In genomic region chr1:208008534-208008933, GRCh38 we compare ENCODE assay signal across 15 cellular contexts.
DNase-seq lines count a peak whose midpoint lies in the region; ATAC-seq and TF ChIP-seq lines count a peak whose summit lies in the region.
"Had no signal": no experiment of that assay in that cellular context is flagged by ENCODE, and none has a peak within 500 bp of the region (broad histone marks: within the 10 kb centered on the region; RNA-seq: fewer than 3 reads in every experiment).

No MANE protein-coding gene starts in this region.

- peak overlapping the region; percentile 27; the same call in 1 of the 2 replicates for H3K4me3 Mint-ChIP-seq in HFFc6
- no peak overlapping the region for H3K4me3 Mint-ChIP-seq in activated naive CD4-positive, alpha-beta T cell treated with anti-CD3 and anti-CD28 coated beads, Interleukin-2, amount 10 ng/mL, durations not matched to agents 7 days and 5 days

- no peaks in the 10 kb centered on the region for H4K20me1 ChIP-seq in SK-N-SH (ENCODE audit: insufficient read depth)
- no peaks in the 10 kb centered on the region for H4K20me1 ChIP-seq in PC-9 (ENCODE audit: insufficient read depth)

- H3K4me1 Mint-ChIP-seq in HFFc6 (ENCODE audit: low read depth) = peaks cover 41% of the 10 kb centered on the region
- H3K4me1 Mint-ChIP-seq in activated naive CD4-positive, alpha-beta T cell treated with anti-CD3 and anti-CD28 coated beads, Interleukin-2, amount 10 ng/mL, durations not matched to agents 7 days and 5 days = no peaks in the 10 kb centered on the region

- H3K4me2 ChIP-seq in SK-N-SH (peak overlapping the region; percentile 62), PC-9 (no peak overlapping the region)

- peak overlapping the region; percentile 69 for H3K27ac Mint-ChIP-seq in HFFc6
- H3K27ac Mint-ChIP-seq in activated naive CD4-positive, alpha-beta T cell treated with anti-CD3 and anti-CD28 coated beads, Interleukin-2, amount 10 ng/mL, durations not matched to agents 7 days and 5 days = no peak overlapping the region

- no peak overlapping the region for H2AFZ ChIP-seq in SK-N-SH (ENCODE audit: low read depth)
- no peak overlapping the region for H2AFZ ChIP-seq in PC-9

- DNase-seq in HFFc6 = no peak
- DNase-seq in SK-N-SH = no peak
- DNase-seq in fibroblast of mammary gland (ENCODE audit: low read depth) = peak; percentile 63
- DNase-seq in activated naive CD4-positive, alpha-beta T cell treated with anti-CD3 and anti-CD28 coated beads, Interleukin-2, amount 10 ng/mL, durations not matched to agents 7 days and 5 days = no peak
- DNase-seq in PC-9 = no peak
- DNase-seq: AML-193, COR-L47, DMS153, GOT3, KBM-7, NCI-H1048, NCI-H524, SIG-M5 had no signal

- H3K9ac ChIP-seq in SK-N-SH (peak overlapping the region; percentile 35; the same call in 1 of the 2 replicates), skeletal muscle tissue (ENCODE audit: low read depth in 1 of 3, low read length in 3 of 3) (no peak overlapping the region)

- H3K9me3 Mint-ChIP-seq in HFFc6 = no peaks in the 10 kb centered on the region
- H3K9me3 Mint-ChIP-seq in activated naive CD4-positive, alpha-beta T cell treated with anti-CD3 and anti-CD28 coated beads, Interleukin-2, amount 10 ng/mL, durations not matched to agents 7 days and 5 days = no peaks in the 10 kb centered on the region

- no peak for TF ChIP-seq RAD21 in SK-N-SH (IDR thresholded peaks at IDR 0.05; ENCODE audit: low read length)

- no peak for TF ChIP-seq EP300 in SK-N-SH (IDR thresholded peaks at IDR 0.05; ENCODE audit: borderline replicate concordance in 1 of 2, low read depth in 1 of 2, low read length in 1 of 2)

- TF ChIP-seq CTCF in HFFc6 (IDR thresholded peaks at IDR 0.05) (no peak), SK-N-SH (IDR thresholded peaks at IDR 0.05) (no peak), fibroblast of mammary gland (conservative IDR thresholded peaks at IDR 0.05; ENCODE audit: control insufficient read depth, insufficient read depth, low read depth, low read length) (no peak), PC-9 (conservative IDR thresholded peaks at IDR 0.05) (no peak)

- 52% methylated on average over 3 of the region's 3 CpGs for WGBS in SK-N-SH (ENCODE audit: low lambda C conversion rate)

- POLR2A ChIA-PET in SK-N-SH (lab: Yijun Ruan, JAX) = no interaction called here
- POLR2A ChIA-PET in PC-9 (lab: Charles Lee; ENCODE audit: unreplicated experiment) = no interaction called here

- no peak for ATAC-seq in HG03159 (IDR thresholded peaks at IDR 0.05; ENCODE audit: unreplicated experiment)

- 0 out of 2 replicates have a peak, but pooled peaks cover 3% of the 10 kb centered on the region for H3K36me3 Mint-ChIP-seq in HFFc6 (ENCODE audit: low read depth)
- H3K36me3 Mint-ChIP-seq in activated naive CD4-positive, alpha-beta T cell treated with anti-CD3 and anti-CD28 coated beads, Interleukin-2, amount 10 ng/mL, durations not matched to agents 7 days and 5 days = no peaks in the 10 kb centered on the region

- no peaks in the 10 kb centered on the region for H3K79me2 ChIP-seq in SK-N-SH (ENCODE audit: insufficient read depth)
- no peaks in the 10 kb centered on the region for H3K79me2 ChIP-seq in PC-9 (ENCODE audit: low read depth)

- H3K9me3 ChIP-seq in SK-N-SH (no peaks in the 10 kb centered on the region), skeletal muscle tissue (ENCODE audit: control insufficient read depth in 3 of 3, low read length in 3 of 3) (no peaks in the 10 kb centered on the region), PC-9 (ENCODE audit: insufficient read depth, low read depth) (peaks cover 6% of the 10 kb centered on the region; the same call in 1 of the 2 replicates)

- H3F3A ChIP-seq in SK-N-SH (replicated peaks; ENCODE audit: insufficient read depth) = peaks cover 37% of the 10 kb centered on the region
- no peaks in the 10 kb centered on the region for H3F3A ChIP-seq in PC-9 (ENCODE audit: insufficient read depth, low read depth)

- H3K4me1 ChIP-seq in SK-N-SH (ENCODE audit: control insufficient read depth in 1 of 2, insufficient read depth in 2 of 2, low read depth in 1 of 2, low read length in 1 of 2) (peaks cover 17 to 24% of the 10 kb centered on the region in 2 experiments), skeletal muscle tissue (ENCODE audit: control insufficient read depth in 3 of 3, insufficient read depth in 3 of 3, low read length in 3 of 3) (peaks cover 0 to 5% (median 4%) of the 10 kb centered on the region in 3 donors), PC-9 (replicated peaks; ENCODE audit: insufficient read depth) (no peaks in the 10 kb centered on the region)

- no peaks in the 10 kb centered on the region for H3K27me3 Mint-ChIP-seq in HFFc6 (ENCODE audit: insufficient read depth)
- H3K27me3 Mint-ChIP-seq in activated naive CD4-positive, alpha-beta T cell treated with anti-CD3 and anti-CD28 coated beads, Interleukin-2, amount 10 ng/mL, durations not matched to agents 7 days and 5 days = peaks cover 9% of the 10 kb centered on the region

- H3K9me2 ChIP-seq in SK-N-SH (no peaks in the 10 kb centered on the region), PC-9 (ENCODE audit: insufficient read depth) (no peaks in the 10 kb centered on the region)

- intact Hi-C loops in PC-9 (cut with micrococcal nuclease; ENCODE audit: unreplicated experiment) = no loop called here

- peak overlapping the region; percentile 53 to 97 for H3K27ac ChIP-seq in SK-N-SH (ENCODE audit: low read depth in 2 of 2, low read length in 1 of 2)
- peak overlapping the region; percentile 46 for H3K27ac ChIP-seq in skeletal muscle tissue (ENCODE audit: low read depth, low read length)
- H3K27ac ChIP-seq in PC-9 = no peak overlapping the region

- CTCF ChIA-PET in SK-N-SH (lab: Yijun Ruan, JAX) = interaction anchor here (0.9 to 5.2 kb wide), 4 partner anchors 11 to 90 kb away, joined by 3 to 36 read pairs (median 16); no protein-coding TSS in a partner anchor
- CTCF ChIA-PET in activated naive CD4-positive, alpha-beta T cell treated with anti-CD3 and anti-CD28 coated beads, Interleukin-2, amount 10 ng/mL, durations not matched to agents 7 days and 5 days (lab: Charles Lee) = interaction anchor here (1.1 to 1.4 kb wide), 2 partner anchors 11 kb away, joined by 3 read pairs; no protein-coding TSS in a partner anchor
- CTCF ChIA-PET in PC-9 (lab: Charles Lee) = interaction anchor here (0.7 kb wide), 1 partner anchor 235 kb away, joined by 3 read pairs; the partner anchor contains the start of gene PLXNA2

- no peaks in the 10 kb centered on the region for H3K36me3 ChIP-seq in SK-N-SH (replicated peaks in 1 of 2; ENCODE audit: control insufficient read depth in 1 of 2, insufficient read depth in 2 of 2, low read length in 1 of 2)
- H3K36me3 ChIP-seq in skeletal muscle tissue (ENCODE audit: control insufficient read depth in 3 of 3, insufficient read depth in 3 of 3, low read length in 3 of 3) = no peaks in the 10 kb centered on the region
- no peaks in the 10 kb centered on the region for H3K36me3 ChIP-seq in PC-9 (ENCODE audit: low read depth)

- no TSS peak for BruUV-seq in PC-9 (replicated peaks; lab: Mats Ljungman, UMichigan)

- H3K27me3 ChIP-seq in SK-N-SH (ENCODE audit: insufficient read depth) (no peaks in the 10 kb centered on the region), skeletal muscle tissue (ENCODE audit: control insufficient read depth in 3 of 3, insufficient read depth in 3 of 3, low read length in 3 of 3) (no peaks in the 10 kb centered on the region), PC-9 (ENCODE audit: insufficient read depth, low read depth) (no peaks in the 10 kb centered on the region)

- no peak overlapping the region; a peak in 1 of 4 replicates for H3K4me3 ChIP-seq in SK-N-SH (ENCODE audit: low read depth in 2 of 2, low read length in 1 of 2)
- H3K4me3 ChIP-seq in fibroblast of mammary gland (ENCODE audit: control insufficient read depth, low read depth, low read length) = no peak overlapping the region
- no peak overlapping the region for H3K4me3 ChIP-seq in skeletal muscle tissue (ENCODE audit: low read length in 3 of 3)
- H3K4me3 ChIP-seq in PC-9 = no peak overlapping the region

TF ChIP-seq in SK-N-SH, 30 proteins besides CTCF, POLR2A, EP300 and RAD21:
- TF ChIP-seq RCOR1 (IDR thresholded peaks at IDR 0.05; ENCODE audit: low read length) (no peak), MEF2A (IDR thresholded peaks at IDR 0.05; ENCODE audit: borderline replicate concordance, low read depth) (no peak), USF1 (IDR thresholded peaks at IDR 0.05; ENCODE audit: borderline replicate concordance, low read depth) (no peak), NRF1 (IDR thresholded peaks at IDR 0.05; ENCODE audit: low read depth, low read length) (no peak), SIN3A (IDR thresholded peaks at IDR 0.05; ENCODE audit: borderline replicate concordance, low read depth, low read length) (no peak), ELF1 (IDR thresholded peaks at IDR 0.05) (no peak)
